Comparison of ENCODE assay signal across 21 cellular contexts in genomic region chr9:89920131-89920530, GRCh38.
A peak's percentile ranks its signal among the peaks of the same experiment; 100 is the strongest.
DNase-seq lines count a peak whose midpoint lies in the region; TF ChIP-seq lines count a peak whose summit lies in the region.
"Had no signal": no experiment of that assay in that cellular context is flagged by ENCODE, and none has a peak within 500 bp of the region (broad histone marks: within the 10 kb centered on the region; RNA-seq: fewer than 3 reads in every experiment).

No MANE protein-coding gene starts in this region.

- no peaks in the 10 kb centered on the region for H3K9me3 ChIP-seq in Caco-2
- H3K9me3 ChIP-seq in parathyroid adenoma (ENCODE audit: control insufficient read depth, low read length), result no peaks in the 10 kb centered on the region
- H3K9me3 ChIP-seq: BLaER1 had no signal

- peaks cover 13% of the 10 kb centered on the region for H3K36me3 Mint-ChIP-seq in Caco-2 (ENCODE audit: insufficient read depth, unreplicated experiment)
- H3K36me3 Mint-ChIP-seq in activated T-helper 1 cell treated with anti-CD3 and anti-CD28 coated beads, Interleukin-12 subunit alpha, Interleukin-12 subunit beta, Interleukin-2, Interleukin-4 antibody, amounts not matched to agents 30 ng/mL and 10 ng/mL and 1 ng/mL, durations not matched to agents 14 hours and 24 hours and 36 hours (ENCODE audit: low read depth), result no peaks in the 10 kb centered on the region

- peak overlapping the region; percentile 33 for H3K27ac Mint-ChIP-seq in Caco-2 (ENCODE audit: unreplicated experiment)
- H3K27ac Mint-ChIP-seq in activated T-helper 1 cell treated with anti-CD3 and anti-CD28 coated beads, Interleukin-12 subunit alpha, Interleukin-12 subunit beta, Interleukin-2, Interleukin-4 antibody, amounts not matched to agents 30 ng/mL and 10 ng/mL and 1 ng/mL, durations not matched to agents 14 hours and 24 hours and 36 hours, result no peak overlapping the region
- H3K27ac Mint-ChIP-seq: CD4-positive, alpha-beta T cell had no signal

- H3K9ac ChIP-seq in parathyroid adenoma, result no peak overlapping the region
- H3K9ac ChIP-seq: BLaER1, KMS-11 had no signal

- no peaks in the 10 kb centered on the region for H3K36me3 ChIP-seq in Caco-2 (ENCODE audit: control insufficient read depth, insufficient read depth, low read length)
- no peaks in the 10 kb centered on the region for H3K36me3 ChIP-seq in parathyroid adenoma (ENCODE audit: control insufficient read depth, insufficient read depth, low read length)
- H3K36me3 ChIP-seq: BLaER1 had no signal

- peak overlapping the region; percentile 29 for H3K27ac ChIP-seq in parathyroid adenoma
- H3K27ac ChIP-seq: 22Rv1, BLaER1, KMS-11, PC-9, RWPE1 had no signal

- H3K27me3 Mint-ChIP-seq in Caco-2 (ENCODE audit: insufficient read depth, unreplicated experiment), result no peaks in the 10 kb centered on the region
- H3K27me3 Mint-ChIP-seq in activated T-helper 1 cell treated with anti-CD3 and anti-CD28 coated beads, Interleukin-12 subunit alpha, Interleukin-12 subunit beta, Interleukin-2, Interleukin-4 antibody, amounts not matched to agents 30 ng/mL and 10 ng/mL and 1 ng/mL, durations not matched to agents 14 hours and 24 hours and 36 hours (ENCODE audit: insufficient read depth), result peaks cover 2% of the 10 kb centered on the region

- peaks cover 50% of the 10 kb centered on the region for H3K4me1 ChIP-seq in Caco-2
- H3K4me1 ChIP-seq in parathyroid adenoma, result peaks cover 25% of the 10 kb centered on the region

- CTCF ChIA-PET in Caco-2 (lab: Charles Lee), result no interaction called here

- no peak overlapping the region for H2AFZ ChIP-seq in parathyroid adenoma
- H2AFZ ChIP-seq: PC-9 had no signal

- H3K4me3 Mint-ChIP-seq in Caco-2 (ENCODE audit: unreplicated experiment), result no peak overlapping the region
- no peak overlapping the region for H3K4me3 Mint-ChIP-seq in activated T-helper 1 cell treated with anti-CD3 and anti-CD28 coated beads, Interleukin-12 subunit alpha, Interleukin-12 subunit beta, Interleukin-2, Interleukin-4 antibody, amounts not matched to agents 30 ng/mL and 10 ng/mL and 1 ng/mL, durations not matched to agents 14 hours and 24 hours and 36 hours
- H3K4me3 Mint-ChIP-seq: CD4-positive, alpha-beta T cell had no signal

- POLR2A ChIA-PET in Caco-2 (lab: Charles Lee), result interaction anchor here (0.9 kb wide), 1 partner anchor 182 kb away, joined by 3 read pairs; no protein-coding TSS in a partner anchor

- H3K27me3 ChIP-seq in Caco-2 (replicated peaks; ENCODE audit: control insufficient read depth, insufficient read depth, low read length) (no peaks in the 10 kb centered on the region), parathyroid adenoma (ENCODE audit: control insufficient read depth, insufficient read depth, low read length) (no peaks in the 10 kb centered on the region)
- H3K27me3 ChIP-seq: BLaER1 had no signal

- BruUV-seq in Caco-2 (replicated peaks; lab: Mats Ljungman, UMichigan), result no TSS peak

- intact Hi-C loops in Caco-2 (cut with micrococcal nuclease; ENCODE audit: unreplicated experiment), result loop anchor here (5.0 to 10.0 kb wide), 2 partner anchors 75 to 182 kb away; no protein-coding TSS in a partner anchor
- intact Hi-C loops in activated T-helper 1 cell treated with anti-CD3 and anti-CD28 coated beads, Interleukin-12 subunit alpha, Interleukin-12 subunit beta, Interleukin-2, Interleukin-4 antibody, amounts not matched to agents 30 ng/mL and 10 ng/mL and 1 ng/mL, durations not matched to agents 14 hours and 24 hours and 36 hours (cut with micrococcal nuclease), result loop anchor here (5.0 kb wide), 1 partner anchor 608 kb away; the partner anchor contains the start of gene CKS2

- H3K79me2 ChIP-seq in parathyroid adenoma, result no peaks in the 10 kb centered on the region

- DNase-seq in DMS 273 (lab: John Stamatoyannopoulos, UW; ENCODE audit: unreplicated experiment) (peak; percentile 6), DMS 273 treated with DMSO at 0.1 percent for 48 hours (lab: John Stamatoyannopoulos, UW) (no peak), Caco-2 (no peak), ecto neural progenitor cell (ENCODE audit: low spot score) (peak; percentile 16), GM20000 (ENCODE audit: low spot score) (no peak)
- no peak for DNase-seq in activated T-helper 1 cell treated with anti-CD3 and anti-CD28 coated beads, Interleukin-12 subunit alpha, Interleukin-12 subunit beta, Interleukin-2, Interleukin-4 antibody, amounts not matched to agents 30 ng/mL and 10 ng/mL and 1 ng/mL, durations not matched to agents 14 hours and 24 hours and 36 hours (ENCODE audit: low spot score)
- DNase-seq in activated CD4-positive, CD25-positive, alpha-beta regulatory T cell treated with anti-CD3 and anti-CD28 coated beads, Interleukin-2, amount 50 U/mL, for 72 hours, result no peak
- DNase-seq: GDM1, IMR-90, NCI-H1436 treated with DMSO at 0.1 percent for 48 hours, NCI-H2029, NCI-H2227 treated with DMSO at 0.1 percent for 48 hours, NCI-H510A, PC-9, SIG-M5 had no signal

- H3K4me2 ChIP-seq in parathyroid adenoma (ENCODE audit: low read length), result no peak overlapping the region
- H3K4me2 ChIP-seq: KMS-11, PC-9 had no signal

- no peak for TF ChIP-seq CTCF in Caco-2 (IDR thresholded peaks at IDR 0.05; ENCODE audit: insufficient read depth in 1 of 2, low read depth in 1 of 2, low read length in 1 of 2, severe bottlenecking in 1 of 2, unreplicated experiment in 1 of 2)
- no peak for TF ChIP-seq CTCF in parathyroid adenoma (IDR thresholded peaks at IDR 0.05)
- TF ChIP-seq CTCF in GM20000 (IDR thresholded peaks at IDR 0.05; ENCODE audit: extremely low read depth, missing control alignments), result no peak

- H3K4me3 ChIP-seq in Caco-2 (ENCODE audit: low read depth, low read length) (no peak overlapping the region), parathyroid adenoma (ENCODE audit: low read depth, low read length) (no peak overlapping the region)
- H3K4me3 ChIP-seq: BLaER1, PC-9 had no signal

- H3K4me1 Mint-ChIP-seq in Caco-2 (ENCODE audit: low read depth, unreplicated experiment), result peaks cover 42% of the 10 kb centered on the region
- H3K4me1 Mint-ChIP-seq in activated T-helper 1 cell treated with anti-CD3 and anti-CD28 coated beads, Interleukin-12 subunit alpha, Interleukin-12 subunit beta, Interleukin-2, Interleukin-4 antibody, amounts not matched to agents 30 ng/mL and 10 ng/mL and 1 ng/mL, durations not matched to agents 14 hours and 24 hours and 36 hours (ENCODE audit: low read depth), result peaks cover 58% of the 10 kb centered on the region

- H3K9me3 Mint-ChIP-seq in Caco-2 (ENCODE audit: unreplicated experiment), result no peaks in the 10 kb centered on the region
- no peaks in the 10 kb centered on the region for H3K9me3 Mint-ChIP-seq in activated T-helper 1 cell treated with anti-CD3 and anti-CD28 coated beads, Interleukin-12 subunit alpha, Interleukin-12 subunit beta, Interleukin-2, Interleukin-4 antibody, amounts not matched to agents 30 ng/mL and 10 ng/mL and 1 ng/mL, durations not matched to agents 14 hours and 24 hours and 36 hours
- H3K9me3 Mint-ChIP-seq: CD4-positive, alpha-beta T cell had no signal

Comparison
In these comparisons a context has a peak if more than half of its experiments do, and no peak if none do; other contexts are left out.
1. DNase-seq: peak in DMS 273 (single experiment) and ecto neural progenitor cell (single experiment); none in DMS 273 treated with DMSO at 0.1 percent for 48 hours (single experiment), Caco-2 (0 of 2), GM20000 (single experiment), activated T-helper 1 cell treated with anti-CD3 and anti-CD28 coated beads, Interleukin-12 subunit alpha, Interleukin-12 subunit beta, Interleukin-2, Interleukin-4 antibody, amounts not matched to agents 30 ng/mL and 10 ng/mL and 1 ng/mL, durations not matched to agents 14 hours and 24 hours and 36 hours (single experiment) and activated CD4-positive, CD25-positive, alpha-beta regulatory T cell treated with anti-CD3 and anti-CD28 coated beads, Interleukin-2, amount 50 U/mL, for 72 hours (single experiment).